In genomic region chrX:136251042-136251991, GRCh38 we compare ENCODE assay signal across 8 cellular contexts. TPM values are rescaled to one million over a fixed set of nuclear protein-coding genes. Genes with fewer than 3 reads are reported as not detected.
A peak's percentile ranks its signal among the peaks of the same experiment; 100 is the strongest.
DNase-seq lines count a peak whose midpoint lies in the region; TF ChIP-seq lines count a peak whose summit lies in the region.

MAP7D3 (minus strand) TSS chrX:136251400; CDS start chrX:136251358, 42 bp downstream.

- no peaks in the 10 kb centered on the region for H3K79me1 ChIP-seq in H9 (ENCODE audit: insufficient read depth, low read depth, low read length, poor library complexity, severe bottlenecking)

- H2AFZ ChIP-seq in H9 (ENCODE audit: low read length) = no peak within 1 kb of the TSS

- peak within 1 kb of the TSS; percentile 90; the same call in 1 of the 2 replicates for H3K14ac ChIP-seq in H9 (ENCODE audit: insufficient read depth, low read length)

- DNase-seq in GM10248 (ENCODE audit: extremely low spot score) = peak; percentile 87
- DNase-seq in H9 = peak; percentile 84
- peak; percentile 73 for DNase-seq in M059J (ENCODE audit: low read depth)
- peak; percentile 61 for DNase-seq in UCSD-AML1 (lab: John Stamatoyannopoulos, UW; ENCODE audit: unreplicated experiment)
- DNase-seq in breast epithelium (ENCODE audit: low spot score in 2 of 2) = peak in 1 of 2 donors; percentile 51
- DNase-seq in immature natural killer cell = peak; percentile 61 to 70 (median 66)
- DNase-seq in stimulated activated CD4-positive, alpha-beta T cell treated with anti-CD3 and anti-CD28 coated beads, Interleukin-15, amount 100 ng/mL, for 1 hour (ENCODE audit: low read depth in 1 of 2, low spot score in 1 of 2) = peak; percentile 38 to 47
- DNase-seq in AML-193 (lab: John Stamatoyannopoulos, UW) = no peak

- H3K4ac ChIP-seq in H9 (ENCODE audit: low read depth, low read length) = no peak within 1 kb of the TSS

- H3K4me3 Mint-ChIP-seq in H9 = peak within 1 kb of the TSS; percentile 70 to 84
- peak within 1 kb of the TSS; percentile 88 to 98 (median 93) for H3K4me3 Mint-ChIP-seq in immature natural killer cell

- H3K56ac ChIP-seq in H9 (ENCODE audit: insufficient read length, low read depth, low read length) = no peak within 1 kb of the TSS

- no peaks in the 10 kb centered on the region for H3K79me2 ChIP-seq in H9 (ENCODE audit: insufficient read depth, low read length)

- no peaks in the 10 kb centered on the region; a peak in 2 of 7 replicates for H3K36me3 Mint-ChIP-seq in H9 (ENCODE audit: insufficient read depth in 1 of 3, low read depth in 3 of 3)
- H3K36me3 Mint-ChIP-seq in immature natural killer cell = no peaks in the 10 kb centered on the region

- peaks cover 38 to 45% of the 10 kb centered on the region in 2 experiments for H3K9me3 Mint-ChIP-seq in H9
- no peaks in the 10 kb centered on the region for H3K9me3 Mint-ChIP-seq in immature natural killer cell

- no CpG with 5 or more reads among the region's 73 CpGs for WGBS in H9 (ENCODE audit: extremely low coverage, insufficient read length, low lambda C conversion rate)

- peak within 1 kb of the TSS; percentile 84 for H3K18ac ChIP-seq in H9 (ENCODE audit: insufficient read length, low read depth, low read length)

- H3K27ac Mint-ChIP-seq in H9 (peak within 1 kb of the TSS in 1 of 3 experiments; percentile 49; a peak in 3 of 7 replicates), immature natural killer cell (peak within 1 kb of the TSS in 5 of 6 donors; percentile 49 to 91 (median 83))

- peak within 1 kb of the TSS; percentile 68 for H3K9ac ChIP-seq in H9 (ENCODE audit: extremely low read depth, insufficient read length, low read length)

- H4K20me1 ChIP-seq in H9 (ENCODE audit: control insufficient read depth, insufficient read depth, insufficient read length) = no peaks in the 10 kb centered on the region

- TF ChIP-seq CTCF in GM10248 (IDR thresholded peaks at IDR 0.05; ENCODE audit: control extremely low read depth, extremely low read depth, low read depth, missing control alignments) (no peak), H9 (conservative IDR thresholded peaks at IDR 0.05) (no peak), breast epithelium (IDR thresholded peaks at IDR 0.05) (no peak)

- CTCF ChIA-PET in GM10248 (lab: Yijun Ruan, JAX) = no interaction called here

- H3T11ph ChIP-seq in H9 (ENCODE audit: low read length) = no peak within 1 kb of the TSS

- H3K4me2 ChIP-seq in H9 (ENCODE audit: insufficient read depth, insufficient read length, low read length) = peak within 1 kb of the TSS; percentile 59

- no peaks in the 10 kb centered on the region for H3K4me1 ChIP-seq in H9 (ENCODE audit: insufficient read depth, low read length)
- H3K4me1 ChIP-seq in breast epithelium = no peaks in the 10 kb centered on the region

- H3K4me3 ChIP-seq in breast epithelium = peak within 1 kb of the TSS; percentile 67 to 76 (median 72)

- H3K36me3 ChIP-seq in breast epithelium = no peaks in the 10 kb centered on the region

- H4K5ac ChIP-seq in H9 (ENCODE audit: insufficient read length, low read depth, low read length) = no peak within 1 kb of the TSS

- H2BK20ac ChIP-seq in H9 (ENCODE audit: low read depth, low read length, poor library complexity, severe bottlenecking) = no peak within 1 kb of the TSS

- H2BK15ac ChIP-seq in H9 (ENCODE audit: low read depth, low read length) = no peak within 1 kb of the TSS

- H3K27me3 ChIP-seq in H9 (ENCODE audit: insufficient read depth, low read length) (no peaks in the 10 kb centered on the region), breast epithelium (peaks cover 0 to 59% of the 10 kb centered on the region in 2 donors)

- H3K23ac ChIP-seq in H9 (ENCODE audit: insufficient read length, low read depth, low read length) = no peak within 1 kb of the TSS

- H3K9me3 ChIP-seq in H9 (ENCODE audit: control insufficient read depth, low read depth, low read length) (peaks cover 5% of the 10 kb centered on the region), breast epithelium (no peaks in the 10 kb centered on the region)

- no peaks in the 10 kb centered on the region; the same call in 1 of the 2 replicates for H3K27me3 Mint-ChIP-seq in H9 (ENCODE audit: low read depth)
- peaks cover 0 to 4% (median 2%) of the 10 kb centered on the region in 3 donors for H3K27me3 Mint-ChIP-seq in immature natural killer cell (ENCODE audit: low read depth in 3 of 3)

- POLR2A ChIA-PET in GM10248 (lab: Yijun Ruan, JAX) = no interaction called here

- intact Hi-C loops in breast epithelium (cut with DNase I; ENCODE audit: low total_unique reads) = no loop called here

- H4K8ac ChIP-seq in H9 (replicated peaks; ENCODE audit: insufficient read length, low read depth, low read length) = no peak within 1 kb of the TSS

- peaks cover 3% of the 10 kb centered on the region for H3K23me2 ChIP-seq in H9 (ENCODE audit: insufficient read length, low read depth, low read length, poor library complexity, severe bottlenecking)

- TF ChIP-seq POLR2A in breast epithelium (IDR thresholded peaks at IDR 0.05) = no peak

- H2AK5ac ChIP-seq in H9 (ENCODE audit: insufficient read length, low read length) = no peak within 1 kb of the TSS

- no peak within 1 kb of the TSS for H2BK12ac ChIP-seq in H9 (ENCODE audit: insufficient read length, low read depth, low read length)

- no peak within 1 kb of the TSS for H2BK120ac ChIP-seq in H9 (ENCODE audit: low read depth, low read length, poor library complexity, severe bottlenecking)

- no peak within 1 kb of the TSS for H2BK5ac ChIP-seq in H9 (ENCODE audit: insufficient read length, low read length)

- no peak within 1 kb of the TSS for H3K27ac ChIP-seq in H9 (ENCODE audit: insufficient read length, low read depth, low read length)
- H3K27ac ChIP-seq in breast epithelium = peak within 1 kb of the TSS; percentile 64 to 79

- no peak within 1 kb of the TSS for H4K91ac ChIP-seq in H9 (ENCODE audit: insufficient read length, low read depth, low read length)

- peaks cover 9 to 16% of the 10 kb centered on the region in 2 experiments for H3K4me1 Mint-ChIP-seq in H9
- peaks cover 0 to 2% of the 10 kb centered on the region in 2 donors for H3K4me1 Mint-ChIP-seq in immature natural killer cell

RNA-seq across cellular contexts. Expression of gene MAP7D3, which starts in this region (rescaled TPM):
- total RNA-seq in H9 (2021) (15.2 and 18.2 TPM in 2 replicates), breast epithelium (10 to 100 TPM; 10.5 to 48.5 (median 19.3) TPM)
- total RNA-seq in M059J (2014; rRNA removed; shearing (Covaris generic)) = 28.1 and 38.8 TPM in 2 replicates
- 1 to 10 TPM in 2 of 3 donors, under 1 TPM in 1; 0.12 to 4.2 (median 2.7) TPM for polyA plus RNA-seq in immature natural killer cell

Comparison
In these comparisons a context has a peak if more than half of its experiments do, and no peak if none do; other contexts are left out.
1. DNase-seq: peak in GM10248 (single experiment), H9 (single experiment), M059J (single experiment), UCSD-AML1 (single experiment), immature natural killer cell (3 of 3) and stimulated activated CD4-positive, alpha-beta T cell treated with anti-CD3 and anti-CD28 coated beads, Interleukin-15, amount 100 ng/mL, for 1 hour (2 of 2); none in AML-193 (0 of 2).